Comparison of ENCODE assay signal across 9 cellular contexts in the genomic region with DNA sequence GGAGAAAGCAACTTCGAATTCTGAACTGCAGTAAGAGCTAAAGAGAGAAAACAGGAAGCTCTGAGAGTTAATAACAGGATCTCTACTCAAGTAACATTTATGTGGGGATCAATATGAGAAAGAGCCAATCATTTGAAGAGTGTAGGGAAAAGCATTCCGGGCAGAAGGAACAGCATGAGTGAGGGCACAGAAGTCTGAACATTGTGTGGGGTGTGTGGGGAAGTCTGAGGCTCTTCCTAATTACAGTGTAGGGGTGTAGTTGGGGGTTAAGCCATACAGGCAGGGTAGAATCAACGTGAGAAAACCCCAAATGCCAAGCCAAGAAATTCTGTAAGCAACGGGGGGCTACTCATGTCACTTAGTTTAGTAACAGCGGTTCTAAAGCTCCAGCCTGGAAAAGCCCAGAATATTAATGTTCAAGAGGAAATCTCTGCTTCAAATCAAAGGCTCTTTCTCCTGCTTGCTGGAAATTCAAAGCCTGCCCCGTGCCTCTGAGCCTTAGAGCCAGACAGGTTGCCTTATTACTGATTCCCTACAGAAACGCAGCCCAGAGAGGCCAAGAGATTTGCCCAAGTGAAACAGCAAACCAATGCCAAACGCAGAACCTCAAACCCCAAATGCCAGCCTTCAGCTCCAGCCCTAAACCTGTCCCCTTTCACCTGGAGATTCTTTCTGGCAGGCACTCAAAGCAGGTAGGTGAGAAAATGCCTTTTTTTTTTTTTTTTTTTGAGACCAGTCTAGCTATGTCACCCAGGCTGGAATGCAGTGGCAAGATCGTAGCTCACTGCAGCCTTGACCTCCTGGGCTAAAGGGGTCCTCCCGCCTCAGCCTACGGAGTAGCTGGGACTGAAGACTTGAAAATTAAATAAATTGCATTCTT. TPM values are rescaled to one million over a fixed set of nuclear protein-coding genes. Genes with fewer than 3 reads are reported as not detected.
DNase-seq lines count a peak whose midpoint lies in the region; FAIRE-seq and TF ChIP-seq lines count a peak whose summit lies in the region.
"Had no signal": no experiment of that assay in that cellular context is flagged by ENCODE, and none has a peak within 500 bp of the region (broad histone marks: within the 10 kb centered on the region; RNA-seq: fewer than 3 reads in every experiment).

No MANE protein-coding gene starts in this region.

- CTCF ChIA-PET in activated CD4-positive, alpha-beta memory T cell treated with anti-CD3 and anti-CD28 coated beads, Interleukin-2, amount 10 ng/mL, durations not matched to agents 7 days and 5 days (lab: Charles Lee) = interaction anchor here (0.7 to 4.5 kb wide), 12 partner anchors 8 to 270 kb away, joined by 3 to 32 read pairs (median 6); a partner anchor contains a TSS

- H3K4me3 ChIP-seq in keratinocyte (ENCODE audit: control insufficient read depth in 2 of 3, extremely low read depth in 1 of 3, insufficient read depth in 2 of 3, low read depth in 1 of 3, low read length in 3 of 3) = peak overlapping the region in 2 of 3 experiments; percentile 36 to 37
- peak overlapping the region in 1 of 2 donors; percentile 40 for H3K4me3 ChIP-seq in testis

- no peaks in the 10 kb centered on the region for H4K20me1 ChIP-seq in keratinocyte (ENCODE audit: control insufficient read depth, extremely low read depth, insufficient read depth, low read length)

- H3K27me3 ChIP-seq in keratinocyte (ENCODE audit: control insufficient read depth, extremely low read depth, insufficient read depth, low read length) (no peaks in the 10 kb centered on the region), testis (no peaks in the 10 kb centered on the region)

- H3K4me1 ChIP-seq in keratinocyte (ENCODE audit: control insufficient read depth, extremely low read depth, insufficient read depth, low read length) = peaks cover 69% of the 10 kb centered on the region
- H3K4me1 ChIP-seq in testis = peaks cover 55% of the 10 kb centered on the region

- H3K27ac ChIP-seq in keratinocyte (ENCODE audit: control insufficient read depth, insufficient read depth, low read length) = peak overlapping the region; percentile 94
- H3K27ac ChIP-seq in testis = peak overlapping the region; percentile 60 to 78
- H3K27ac ChIP-seq: C4-2B had no signal

- H3K4me2 ChIP-seq in keratinocyte (ENCODE audit: control insufficient read depth, extremely low read depth, insufficient read depth, low read depth, low read length) = peak overlapping the region; percentile 29

- FAIRE-seq in keratinocyte (lab: Jason Lieb, UNC) = no peak

- H3K36me3 Mint-ChIP-seq in activated CD4-positive, alpha-beta memory T cell treated with anti-CD3 and anti-CD28 coated beads, Interleukin-2, amount 10 ng/mL, durations not matched to agents 7 days and 5 days (ENCODE audit: low read depth) = peaks cover 5% of the 10 kb centered on the region

- POLR2A ChIA-PET in activated CD4-positive, alpha-beta memory T cell treated with anti-CD3 and anti-CD28 coated beads, Interleukin-2, amount 10 ng/mL, durations not matched to agents 7 days and 5 days (lab: Charles Lee) = interaction anchor here (0.6 to 14.4 kb wide), 16 partner anchors 9 to 550 kb away, joined by 3 to 448 read pairs (median 8); a partner anchor contains a TSS

- TF ChIP-seq POLR2A in testis (IDR thresholded peaks at IDR 0.05) = no peak

- DNase-seq in activated CD4-positive, CD25-positive, alpha-beta regulatory T cell treated with anti-CD3 and anti-CD28 coated beads, Interleukin-2, amount 50 U/mL, for 72 hours = peak; percentile 34
- no peak for DNase-seq in activated CD4-positive, CD25-positive, alpha-beta regulatory T cell (lab: John Stamatoyannopoulos, UW)
- no peak for DNase-seq in activated CD4-positive, alpha-beta memory T cell treated with anti-CD3 and anti-CD28 coated beads, Interleukin-2, amount 10 ng/mL, durations not matched to agents 7 days and 5 days
- DNase-seq in keratinocyte (ENCODE audit: low read depth, low spot score) (no peak), testis (no peak), HK-2 (ENCODE audit: unreplicated experiment) (no peak), HT-29 (ENCODE audit: low spot score) (no peak), T-helper 9 cell (no peak)

- intact Hi-C loops in testis (cut with DNase I; ENCODE audit: low total_unique reads) = no loop called here

- peaks cover 73% of the 10 kb centered on the region for H3K4me1 Mint-ChIP-seq in activated CD4-positive, alpha-beta memory T cell treated with anti-CD3 and anti-CD28 coated beads, Interleukin-2, amount 10 ng/mL, durations not matched to agents 7 days and 5 days

- H3K27ac Mint-ChIP-seq in activated CD4-positive, alpha-beta memory T cell treated with anti-CD3 and anti-CD28 coated beads, Interleukin-2, amount 10 ng/mL, durations not matched to agents 7 days and 5 days = peak overlapping the region; percentile 86

- H3K27me3 Mint-ChIP-seq in activated CD4-positive, alpha-beta memory T cell treated with anti-CD3 and anti-CD28 coated beads, Interleukin-2, amount 10 ng/mL, durations not matched to agents 7 days and 5 days = no peaks in the 10 kb centered on the region

- H2AFZ ChIP-seq in keratinocyte (ENCODE audit: control insufficient read depth, low read length) = no peak overlapping the region

- dilution Hi-C loops in keratinocyte (cut with MboI; ENCODE audit: extremely low pct_ligation_motif_present, low sequenced_read_pairs) = no loop called here

- no peaks in the 10 kb centered on the region for H3K9me3 ChIP-seq in keratinocyte (ENCODE audit: control insufficient read depth, low read depth, low read length)
- no peaks in the 10 kb centered on the region for H3K9me3 ChIP-seq in testis

- H3K4me3 Mint-ChIP-seq in activated CD4-positive, alpha-beta memory T cell treated with anti-CD3 and anti-CD28 coated beads, Interleukin-2, amount 10 ng/mL, durations not matched to agents 7 days and 5 days = peak overlapping the region; percentile 76

- H3K9me1 ChIP-seq in keratinocyte (ENCODE audit: control insufficient read depth, extremely low read depth, insufficient read depth, low read length) = no peaks in the 10 kb centered on the region

- no peaks in the 10 kb centered on the region for H3K79me2 ChIP-seq in keratinocyte (ENCODE audit: control insufficient read depth, insufficient read depth, low read length)

- peak overlapping the region; percentile 91 for H3K9ac ChIP-seq in keratinocyte (ENCODE audit: control insufficient read depth, extremely low read depth, insufficient read depth, low read length)

- H3K36me3 ChIP-seq in keratinocyte (ENCODE audit: control insufficient read depth in 2 of 2, extremely low read depth in 1 of 2, insufficient read depth in 2 of 2, low read length in 2 of 2) (no peaks in the 10 kb centered on the region), testis (ENCODE audit: low read depth, missing control alignments) (no peaks in the 10 kb centered on the region)

- no peaks in the 10 kb centered on the region for H3K9me3 Mint-ChIP-seq in activated CD4-positive, alpha-beta memory T cell treated with anti-CD3 and anti-CD28 coated beads, Interleukin-2, amount 10 ng/mL, durations not matched to agents 7 days and 5 days

- 59 to 62% methylated on average over 11 of the region's 11 CpGs for WGBS in testis, 2 donors

- TF ChIP-seq CTCF in keratinocyte (optimal IDR thresholded peaks at IDR 0.05 in 1 of 3, IDR thresholded peaks at IDR 0.05 in 1 of 3, conservative IDR thresholded peaks at IDR 0.05 in 1 of 3; ENCODE audit: extremely low read depth in 1 of 3, insufficient read depth in 2 of 3, low read length in 3 of 3) (no peak), testis (IDR thresholded peaks at IDR 0.05) (no peak)

RNA-seq across cellular contexts. Expression of a gene that starts 36.1 kb away (rescaled TPM):
- total RNA-seq in activated CD4-positive, alpha-beta memory T cell treated with anti-CD3 and anti-CD28 coated beads, Interleukin-2, amount 10 ng/mL, durations not matched to agents 7 days and 5 days = 10 to 100 TPM; 23.8 to 26.7 TPM
- polyA plus RNA-seq in keratinocyte (11.5 to 19.3 TPM (median 12.0 TPM) in 3 replicates), testis (ENCODE audit: insufficient read depth, low read depth, low replicate concordance) (52.4 TPM)
- 14.8 TPM for polyA plus RNA-seq in keratinocyte (2011; ENCODE audit: low read depth)
- polyA plus RNA-seq in keratinocyte (2011; cell fraction: cytosol; rRNA removed) = 11.5 and 14.9 TPM in 2 replicates
- polyA plus RNA-seq in keratinocyte (2011; cell fraction: nucleus; rRNA removed) = 32.1 and 39.9 TPM in 2 replicates
- 16.2 and 23.3 TPM in 2 replicates for polyA plus RNA-seq in keratinocyte (2012; ENCODE audit: low replicate concordance)
- polyA minus RNA-seq in keratinocyte = 11.2 to 31.7 TPM (median 11.8 TPM) in 3 replicates
- polyA minus RNA-seq in keratinocyte (2011; cell fraction: cytosol; rRNA and poly(A)+ RNA removed) = 12.5 TPM
- polyA minus RNA-seq in keratinocyte (2011; cell fraction: nucleus; rRNA and poly(A)+ RNA removed) = 19.3 and 20.3 TPM in 2 replicates
- 10 to 100 TPM; 50.3 to 57.6 TPM for total RNA-seq in testis
- total RNA-seq in HT-29 (2014; rRNA removed; shearing (Covaris generic)) = 54.4 and 58.1 TPM in 2 replicates

RNA-seq across cellular contexts. Expression of a gene that starts 44.9 kb away (rescaled TPM):
- total RNA-seq in activated CD4-positive, alpha-beta memory T cell treated with anti-CD3 and anti-CD28 coated beads, Interleukin-2, amount 10 ng/mL, durations not matched to agents 7 days and 5 days = 100 to 1,000 TPM; 475 to 481 TPM
- polyA plus RNA-seq in keratinocyte (153 to 289 TPM (median 248 TPM) in 3 replicates), testis (ENCODE audit: insufficient read depth, low read depth, low replicate concordance) (46.6 TPM)
- polyA plus RNA-seq in keratinocyte (2011; ENCODE audit: low read depth) = 227 TPM
- polyA plus RNA-seq in keratinocyte (2011; cell fraction: cytosol; rRNA removed) = 88.3 and 149 TPM in 2 replicates
- polyA plus RNA-seq in keratinocyte (2011; cell fraction: nucleus; rRNA removed) = 237 and 241 TPM in 2 replicates
- polyA plus RNA-seq in keratinocyte (2012; ENCODE audit: low replicate concordance) = 409 and 466 TPM in 2 replicates
- polyA minus RNA-seq in keratinocyte = 214 to 285 TPM (median 225 TPM) in 3 replicates
- 466 TPM for polyA minus RNA-seq in keratinocyte (2011; cell fraction: cytosol; rRNA and poly(A)+ RNA removed)
- 259 and 281 TPM in 2 replicates for polyA minus RNA-seq in keratinocyte (2011; cell fraction: nucleus; rRNA and poly(A)+ RNA removed)
- total RNA-seq in testis = 10 to 100 TPM; 69.6 to 94.3 TPM
- total RNA-seq in HT-29 (2014; rRNA removed; shearing (Covaris generic)) = 88.4 and 107 TPM in 2 replicates
